In the genomic region with DNA sequence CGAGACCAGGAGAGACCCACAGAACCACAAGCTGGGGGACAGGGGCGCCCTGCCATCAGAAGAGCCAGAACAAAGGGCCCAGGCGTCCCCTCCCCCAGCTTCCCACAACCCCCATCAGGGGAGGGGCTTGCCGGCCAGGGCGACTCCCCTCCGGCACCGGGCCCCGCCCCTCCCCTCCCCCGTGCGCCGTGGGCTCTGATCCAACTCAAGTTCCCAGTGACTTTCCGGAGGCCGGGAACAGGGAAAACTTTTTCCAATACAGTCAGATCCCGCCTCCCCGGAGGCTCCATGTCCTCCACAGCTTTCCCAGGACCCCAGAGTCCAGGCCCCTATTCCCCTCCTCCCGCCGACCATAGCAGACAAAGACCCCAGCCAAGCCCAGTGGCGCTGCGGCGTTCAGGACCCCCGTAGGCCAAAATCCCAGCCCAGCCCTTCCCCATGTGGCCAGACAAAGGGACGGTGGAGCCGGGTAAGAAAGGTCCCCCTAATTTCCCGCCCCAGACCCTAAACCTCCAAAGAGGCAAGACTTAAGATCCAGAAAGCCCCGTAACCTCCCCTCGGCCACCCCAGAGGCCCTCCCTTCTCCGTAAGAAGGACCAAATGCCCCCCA, we compare ENCODE assay signal across 9 cellular contexts. TPM values are rescaled to one million over a fixed set of nuclear protein-coding genes. Genes with fewer than 3 reads are reported as not detected.
DNase-seq lines count a peak whose midpoint lies in the region; ATAC-seq and TF ChIP-seq lines count a peak whose summit lies in the region.
"Had no signal": no experiment of that assay in that cellular context is flagged by ENCODE, and none has a peak within 500 bp of the region (broad histone marks: within the 10 kb centered on the region; RNA-seq: fewer than 3 reads in every experiment).

No MANE protein-coding gene starts in this region.

- intact Hi-C loops in CD8-positive, alpha-beta T cell (cut with DNase I, micrococcal nuclease) = loop anchor here in 1 of 2 experiments (2.0 kb wide), 1 partner anchor 27 kb away; a partner anchor contains a TSS

- peaks cover 42% of the 10 kb centered on the region for H3K4me1 ChIP-seq in CD8-positive, alpha-beta T cell (ENCODE audit: insufficient read depth, low read length)
- peaks cover 41% of the 10 kb centered on the region for H3K4me1 ChIP-seq in Karpas-422 (ENCODE audit: low read length)
- H3K4me1 ChIP-seq in stomach smooth muscle (ENCODE audit: control insufficient read depth, insufficient read depth, low read length) = peaks cover 33% of the 10 kb centered on the region

- peaks cover 7% of the 10 kb centered on the region for H3K27me3 ChIP-seq in CD8-positive, alpha-beta T cell (ENCODE audit: insufficient read depth, low read length)
- H3K27me3 ChIP-seq in Karpas-422 (ENCODE audit: low read length) (no peaks in the 10 kb centered on the region), stomach smooth muscle (ENCODE audit: control insufficient read depth in 1 of 2, insufficient read depth in 2 of 2, low read length in 2 of 2) (no peaks in the 10 kb centered on the region)

- no peaks in the 10 kb centered on the region for H3K9me3 Mint-ChIP-seq in CD8-positive, alpha-beta T cell

- CTCF ChIA-PET in CD8-positive, alpha-beta T cell (lab: Charles Lee) = no interaction called here

- H4K20me1 ChIP-seq in Karpas-422 (ENCODE audit: insufficient read depth, low read depth, low read length) = no peaks in the 10 kb centered on the region

- peaks cover 35% of the 10 kb centered on the region for H3K27me3 Mint-ChIP-seq in CD8-positive, alpha-beta T cell (ENCODE audit: low read depth)

- no peaks in the 10 kb centered on the region for H3K79me2 ChIP-seq in Karpas-422 (ENCODE audit: low read length)

- H3K9me2 ChIP-seq in Karpas-422 (replicated peaks; ENCODE audit: insufficient read depth, low read length) = no peaks in the 10 kb centered on the region

- no peak overlapping the region for H3K27ac ChIP-seq in CD8-positive, alpha-beta T cell (ENCODE audit: low read depth, low read length)
- no peak overlapping the region for H3K27ac ChIP-seq in Karpas-422 (ENCODE audit: low read length)
- peak overlapping the region; percentile 54 for H3K27ac ChIP-seq in cingulate gyrus (ENCODE audit: low read depth, low read length)
- peak overlapping the region; percentile 92 for H3K27ac ChIP-seq in stomach smooth muscle (ENCODE audit: low read length)
- H3K27ac ChIP-seq: neutrophil had no signal

- DNase-seq in CD8-positive, alpha-beta T cell = no peak
- peak; percentile 74 for DNase-seq in Karpas-422
- peak; percentile 76 for DNase-seq in left lobe of liver (ENCODE audit: low spot score)
- DNase-seq in stimulated activated naive CD4-positive, alpha-beta T cell (lab: John Stamatoyannopoulos, UW) = no peak
- DNase-seq in OCI-M2 (lab: John Stamatoyannopoulos, UW; ENCODE audit: unreplicated experiment) = no peak

- no peak overlapping the region for H3K27ac Mint-ChIP-seq in CD8-positive, alpha-beta T cell

- peak overlapping the region; percentile 65 for H3K4me2 ChIP-seq in Karpas-422 (ENCODE audit: low read depth, low read length, poor library complexity, severe bottlenecking)

- H3K4me3 ChIP-seq in CD8-positive, alpha-beta T cell (ENCODE audit: low read depth, low read length) = peak overlapping the region; percentile 31
- peak overlapping the region; percentile 44 for H3K4me3 ChIP-seq in Karpas-422 (ENCODE audit: low read length)
- peak overlapping the region; percentile 86 to 89 for H3K4me3 ChIP-seq in stomach smooth muscle (ENCODE audit: low read length in 2 of 2)

- H3K4me1 Mint-ChIP-seq in CD8-positive, alpha-beta T cell (ENCODE audit: low read depth) = peaks cover 6% of the 10 kb centered on the region

- no peaks in the 10 kb centered on the region for H3K9me3 ChIP-seq in CD8-positive, alpha-beta T cell (ENCODE audit: low read length)
- no peaks in the 10 kb centered on the region for H3K9me3 ChIP-seq in Karpas-422 (ENCODE audit: low read length)
- H3K9me3 ChIP-seq in stomach smooth muscle (ENCODE audit: control insufficient read depth in 2 of 2, low read length in 2 of 2) = no peaks in the 10 kb centered on the region
- H3K9me3 ChIP-seq: neutrophil had no signal

- H3K36me3 ChIP-seq in CD8-positive, alpha-beta T cell (ENCODE audit: insufficient read depth, low read length) = no peaks in the 10 kb centered on the region
- H3K36me3 ChIP-seq in Karpas-422 (ENCODE audit: insufficient read depth, low read length) = no peaks in the 10 kb centered on the region
- H3K36me3 ChIP-seq in stomach smooth muscle (ENCODE audit: control insufficient read depth in 2 of 2, insufficient read depth in 2 of 2, low read length in 2 of 2) = peaks cover 4 to 12% of the 10 kb centered on the region in 2 donors
- H3K36me3 ChIP-seq: neutrophil had no signal

- H3K9ac ChIP-seq in Karpas-422 (ENCODE audit: low read length) (peak overlapping the region; percentile 49), stomach smooth muscle (ENCODE audit: low read length in 2 of 2) (peak overlapping the region; percentile 83 to 97)

- no peaks in the 10 kb centered on the region for H3K36me3 Mint-ChIP-seq in CD8-positive, alpha-beta T cell

- peak overlapping the region; percentile 42 for H3K4me3 Mint-ChIP-seq in CD8-positive, alpha-beta T cell

- H2AFZ ChIP-seq in Karpas-422 (ENCODE audit: low read length) = peak overlapping the region; percentile 45; the same call in 1 of the 2 replicates

- ATAC-seq in CD8-positive, alpha-beta T cell = no peak
- ATAC-seq in left lobe of liver (peak; percentile 60), GM19351 (IDR thresholded peaks at IDR 0.05; ENCODE audit: unreplicated experiment) (no peak)

- POLR2A ChIA-PET in CD8-positive, alpha-beta T cell (lab: Charles Lee) = no interaction called here

- TF ChIP-seq CTCF in CD8-positive, alpha-beta T cell (IDR thresholded peaks at IDR 0.05) = no peak

RNA-seq across cellular contexts. Expression of a gene that starts 0.7 kb away (rescaled TPM):
- not detected for total RNA-seq in CD8-positive, alpha-beta T cell
- 2.9 and 5.5 TPM in 2 replicates for total RNA-seq in Karpas-422 (2014; rRNA removed; shearing (Covaris generic); ENCODE audit: low replicate concordance)
- total RNA-seq in left lobe of liver = 5.1 TPM

RNA-seq across cellular contexts. Expression of a gene that starts 2.1 kb away (rescaled TPM):
- not detected for total RNA-seq in CD8-positive, alpha-beta T cell
- total RNA-seq in Karpas-422 (2014; rRNA removed; shearing (Covaris generic); ENCODE audit: low replicate concordance) = 1.2 TPM in 1 of 2 replicates, not detected in the other
- total RNA-seq in left lobe of liver = not detected

RNA-seq across cellular contexts. Expression of a gene that starts 26.3 kb away (rescaled TPM):
- total RNA-seq in CD8-positive, alpha-beta T cell = 100 to 1,000 TPM; 279 to 281 TPM
- 975 and 1,210 TPM in 2 replicates for total RNA-seq in Karpas-422 (2014; rRNA removed; shearing (Covaris generic); ENCODE audit: low replicate concordance)
- 2.2 TPM for total RNA-seq in left lobe of liver

RNA-seq across cellular contexts. Expression of a gene that starts 26.5 kb away (rescaled TPM):
- not detected for total RNA-seq in CD8-positive, alpha-beta T cell
- 0.52 and 0.65 TPM in 2 replicates for total RNA-seq in Karpas-422 (2014; rRNA removed; shearing (Covaris generic); ENCODE audit: low replicate concordance)
- total RNA-seq in left lobe of liver = not detected

RNA-seq across cellular contexts. Expression of a gene that starts 36.6 kb away (rescaled TPM):
- 1 to 10 TPM; 2.3 to 2.5 TPM for total RNA-seq in CD8-positive, alpha-beta T cell
- total RNA-seq in Karpas-422 (2014; rRNA removed; shearing (Covaris generic); ENCODE audit: low replicate concordance) = 16.9 and 42.6 TPM in 2 replicates
- 2.4 TPM for total RNA-seq in left lobe of liver

Comparison
In these comparisons a context has a peak if more than half of its experiments do, and no peak if none do; other contexts are left out.
1. DNase-seq: peak in Karpas-422 (single experiment) and left lobe of liver (single experiment); none in CD8-positive, alpha-beta T cell (0 of 7), stimulated activated naive CD4-positive, alpha-beta T cell (0 of 6) and OCI-M2 (single experiment).
2. H3K27ac ChIP-seq: peak in cingulate gyrus (single experiment) and stomach smooth muscle (single experiment); none in CD8-positive, alpha-beta T cell (single experiment) and Karpas-422 (single experiment).
3. H3K4me3 ChIP-seq: peak in every context shown above with its lines; median percentile 88 in stomach smooth muscle; 44 in Karpas-422; 31 in CD8-positive, alpha-beta T cell.
4. RNA of a gene that starts 26.3 kb away (total RNA-seq): 975 to 1,210 TPM in Karpas-422 and 279 to 281 TPM in CD8-positive, alpha-beta T cell; 2.2 TPM in left lobe of liver (single experiment); every median in the first group is over 10 times any median in the second.